ENCODE assay signal across 10 cellular contexts in genomic region chr6:42279144-42279781, GRCh38.
DNase-seq lines count a peak whose midpoint lies in the region; ATAC-seq and TF ChIP-seq lines count a peak whose summit lies in the region.
"Had no signal": no experiment of that assay in that cellular context is flagged by ENCODE, and none has a peak within 500 bp of the region (broad histone marks: within the 10 kb centered on the region; RNA-seq: fewer than 3 reads in every experiment).

No MANE protein-coding gene starts in this region.

- H3K27ac ChIP-seq in dorsolateral prefrontal cortex = no peak overlapping the region
- H3K27ac ChIP-seq: body of pancreas had no signal

- intact Hi-C loops in dorsolateral prefrontal cortex (cut with DNase I) = no loop called here

- TF ChIP-seq CTCF in chondrocyte (IDR thresholded peaks at IDR 0.05) = no peak
- no peak for TF ChIP-seq CTCF in dorsolateral prefrontal cortex (IDR thresholded peaks at IDR 0.05 in 54 of 56, conservative IDR thresholded peaks at IDR 0.05 in 2 of 56; ENCODE audit: low read depth in 1 of 56, partially characterized antibody in 56 of 56)

- DNase-seq in A172 (ENCODE audit: low spot score) (peak; percentile 74), memory B cell (ENCODE audit: low spot score in 2 of 2) (no peak), DMS79 treated with DMSO at 0.1 percent for 48 hours (lab: John Stamatoyannopoulos, UW) (no peak), chondrocyte (ENCODE audit: low spot score) (no peak), dorsolateral prefrontal cortex (no peak), NCI-H1417 (lab: John Stamatoyannopoulos, UW) (no peak)
- peak; percentile 51 for DNase-seq in activated naive CD8-positive, alpha-beta T cell treated with anti-CD3 and anti-CD28 coated beads, Interleukin-2, amount 10 ng/mL, durations not matched to agents 7 days and 5 days
- DNase-seq: body of pancreas, DND-41 had no signal

- POLR2A ChIA-PET in activated naive CD8-positive, alpha-beta T cell treated with anti-CD3 and anti-CD28 coated beads, Interleukin-2, amount 10 ng/mL, durations not matched to agents 7 days and 5 days (lab: Charles Lee) = interaction anchor here (0.6 to 2.1 kb wide), 5 partner anchors 9 to 285 kb away, joined by 3 to 7 read pairs (median 4); no protein-coding TSS in a partner anchor

- no peaks in the 10 kb centered on the region for H3K27me3 ChIP-seq in dorsolateral prefrontal cortex
- H3K27me3 ChIP-seq: body of pancreas had no signal

- ATAC-seq in HG02678 (IDR thresholded peaks at IDR 0.05; ENCODE audit: unreplicated experiment) (peak; percentile 49), memory B cell (ENCODE audit: low read depth) (peak; percentile 55)
- ATAC-seq in activated naive CD8-positive, alpha-beta T cell treated with anti-CD3 and anti-CD28 coated beads, Interleukin-2, amount 10 ng/mL, durations not matched to agents 7 days and 5 days (ENCODE audit: low read depth) = peak; percentile 47
- ATAC-seq: body of pancreas had no signal

- peak overlapping the region; percentile 87 for H3K27ac Mint-ChIP-seq in activated naive CD8-positive, alpha-beta T cell treated with anti-CD3 and anti-CD28 coated beads, Interleukin-2, amount 10 ng/mL, durations not matched to agents 7 days and 5 days
- peak overlapping the region; percentile 9 for H3K27ac Mint-ChIP-seq in memory B cell
- no peak overlapping the region for H3K27ac Mint-ChIP-seq in chondrocyte (ENCODE audit: unreplicated experiment)

- peak overlapping the region; percentile 56 for H3K4me3 Mint-ChIP-seq in activated naive CD8-positive, alpha-beta T cell treated with anti-CD3 and anti-CD28 coated beads, Interleukin-2, amount 10 ng/mL, durations not matched to agents 7 days and 5 days
- no peak overlapping the region for H3K4me3 Mint-ChIP-seq in memory B cell
- H3K4me3 Mint-ChIP-seq in chondrocyte (ENCODE audit: unreplicated experiment) = no peak overlapping the region

- peaks cover 40% of the 10 kb centered on the region for H3K4me1 Mint-ChIP-seq in activated naive CD8-positive, alpha-beta T cell treated with anti-CD3 and anti-CD28 coated beads, Interleukin-2, amount 10 ng/mL, durations not matched to agents 7 days and 5 days
- H3K4me1 Mint-ChIP-seq in memory B cell (peaks cover 16% of the 10 kb centered on the region), chondrocyte (ENCODE audit: low read depth) (peaks cover 36% of the 10 kb centered on the region)

- H3K9me3 Mint-ChIP-seq in activated naive CD8-positive, alpha-beta T cell treated with anti-CD3 and anti-CD28 coated beads, Interleukin-2, amount 10 ng/mL, durations not matched to agents 7 days and 5 days = no peaks in the 10 kb centered on the region
- H3K9me3 Mint-ChIP-seq in memory B cell = peaks cover 1% of the 10 kb centered on the region
- H3K9me3 Mint-ChIP-seq in chondrocyte (ENCODE audit: low read depth) = peaks cover 6% of the 10 kb centered on the region

- no peak overlapping the region for H3K4me3 ChIP-seq in dorsolateral prefrontal cortex
- H3K4me3 ChIP-seq: body of pancreas had no signal

- H3K36me3 Mint-ChIP-seq in activated naive CD8-positive, alpha-beta T cell treated with anti-CD3 and anti-CD28 coated beads, Interleukin-2, amount 10 ng/mL, durations not matched to agents 7 days and 5 days = peaks cover 3% of the 10 kb centered on the region
- H3K36me3 Mint-ChIP-seq in memory B cell (peaks cover 4% of the 10 kb centered on the region), chondrocyte (ENCODE audit: low read depth) (no peaks in the 10 kb centered on the region)

- H3K27me3 Mint-ChIP-seq in activated naive CD8-positive, alpha-beta T cell treated with anti-CD3 and anti-CD28 coated beads, Interleukin-2, amount 10 ng/mL, durations not matched to agents 7 days and 5 days = no peaks in the 10 kb centered on the region
- H3K27me3 Mint-ChIP-seq in memory B cell (no peaks in the 10 kb centered on the region), chondrocyte (ENCODE audit: low read depth) (no peaks in the 10 kb centered on the region)

Comparison
In these comparisons a context has a peak if more than half of its experiments do, and no peak if none do; other contexts are left out.
1. DNase-seq: peak in A172 (single experiment) and activated naive CD8-positive, alpha-beta T cell treated with anti-CD3 and anti-CD28 coated beads, Interleukin-2, amount 10 ng/mL, durations not matched to agents 7 days and 5 days (single experiment); none in memory B cell (0 of 2), DMS79 treated with DMSO at 0.1 percent for 48 hours (single experiment), chondrocyte (single experiment), dorsolateral prefrontal cortex (0 of 10) and NCI-H1417 (0 of 3).
2. Peak in every context shown above with its lines, with median percentiles within 50 percentile points of each other: ATAC-seq.